Comparison of ENCODE assay signal across 23 cellular contexts in genomic region chr15:100186366-100186765, GRCh38.
"Had no signal": no experiment of that assay in that cellular context is flagged by ENCODE, and none has a peak within 500 bp of the region (broad histone marks: within the 10 kb centered on the region; RNA-seq: fewer than 3 reads in every experiment).

No MANE protein-coding gene starts in this region.

- H3K36me3 ChIP-seq: brain microvascular endothelial cell, cardiac muscle cell, Peyer's patch had no signal

- H3K4me3 ChIP-seq: cardiac muscle cell, K562, Peyer's patch had no signal

- H3K27ac ChIP-seq: brain microvascular endothelial cell, cardiac muscle cell, Peyer's patch had no signal

- ATAC-seq: K562, T-helper 17 cell had no signal

- H3K27me3 ChIP-seq: brain microvascular endothelial cell, Peyer's patch had no signal

- DNase-seq: activated B cell treated with CpG ODN at 0.5 μM for 24 hours; activated CD4-positive, alpha-beta memory T cell treated with anti-CD3 and anti-CD28 coated beads for 36 hours; activated CD4-positive, alpha-beta T cell treated with anti-CD3 and anti-CD28 coated beads for 1 hour; activated CD4-positive, alpha-beta T cell treated with anti-CD3 and anti-CD28 coated beads, Interleukin-2, amount 10 ng/mL, durations not matched to agents 7 days and 5 days; activated gamma-delta T cell; activated naive CD4-positive, alpha-beta T cell treated with anti-CD3 and anti-CD28 coated beads, Interleukin-2, amount 10 ng/mL, durations not matched to agents 7 days and 5 days; activated naive CD8-positive, alpha-beta T cell treated with anti-CD3 and anti-CD28 coated beads for 36 hours; activated T-cell treated with anti-CD3 and anti-CD28 coated beads, Interleukin-2, amount 50 U/mL, for 24 hours; brain microvascular endothelial cell; Karpas-422; MM.1S; NCI-H1105; NCI-H1436; NCI-H1694 treated with DMSO at 0.1 percent for 48 hours; NCI-H2029 treated with DMSO at 0.1 percent for 48 hours; NCI-H510A treated with DMSO at 0.1 percent for 48 hours; NCI-H69; SIG-M5; T-helper 17 cell; T-helper 9 cell had no signal

- H3K9me3 ChIP-seq: Peyer's patch had no signal

- H3K4me1 ChIP-seq: Peyer's patch had no signal
